In genomic region chr20:61385316-61385715, GRCh38 we compare ENCODE assay signal across 21 cellular contexts.
"Had no signal": no experiment of that assay in that cellular context is flagged by ENCODE, and none has a peak within 500 bp of the region (broad histone marks: within the 10 kb centered on the region; RNA-seq: fewer than 3 reads in every experiment).

No MANE protein-coding gene starts in this region.

- H3K4me3 ChIP-seq: dorsolateral prefrontal cortex, mucosa of descending colon, neural progenitor cell, pancreas, spleen, stomach, thoracic aorta, transverse colon had no signal

- DNase-seq: cortex of kidney; dorsolateral prefrontal cortex; effector CD8-positive, alpha-beta T cell; islet precursor cell; mammary epithelial cell; mucosa of descending colon; occipital lobe; pancreas; right cardiac atrium; stimulated activated CD4-positive, alpha-beta T cell treated with anti-CD3 and anti-CD28 coated beads, Interleukin-15, amount 100 ng/mL, for 24 hours; stimulated activated CD4-positive, alpha-beta T cell treated with anti-CD3 and anti-CD28 coated beads, Interleukin-1b, Interleukin-23, amount 100 ng/mL, for 48 hours; stimulated activated CD4-positive, alpha-beta T cell treated with anti-CD3 and anti-CD28 coated beads, Interleukin-4, amount 100 ng/mL, for 24 hours; stimulated activated naive CD4-positive, alpha-beta T cell; stomach; substantia nigra; transverse colon had no signal

- ATAC-seq: left lobe of liver; mucosa of descending colon; natural killer cell treated with Interleukin-12 subunit alpha and Interleukin-12 subunit beta and Interleukin-15 and Interleukin-18, amount 100 ng/mL, for 72 hours; pancreas; right cardiac atrium had no signal
